ENCODE assay signal across 17 cellular contexts in genomic region chr7:67463983-67464382, GRCh38.
A peak's percentile ranks its signal among the peaks of the same experiment; 100 is the strongest.
DNase-seq lines count a peak whose midpoint lies in the region; ATAC-seq and TF ChIP-seq lines count a peak whose summit lies in the region.
"Had no signal": no experiment of that assay in that cellular context is flagged by ENCODE, and none has a peak within 500 bp of the region (broad histone marks: within the 10 kb centered on the region; RNA-seq: fewer than 3 reads in every experiment).

No MANE protein-coding gene starts in this region.

- H3K9ac ChIP-seq in colonic mucosa (ENCODE audit: low read depth in 2 of 2, low read length in 2 of 2): no peak overlapping the region

- peak overlapping the region; percentile 64 for H3K27ac Mint-ChIP-seq in mesothelial cell of epicardium
- H3K27ac Mint-ChIP-seq in stimulated activated memory B cell treated with anti-CD40 and anti-IgM and Interleukin-4, amounts not matched to agents 10 μg/mL and 1 μg/mL and 100 μg/mL, for 72 hours: no peak overlapping the region
- H3K27ac Mint-ChIP-seq: HFFc6 had no signal

- peaks cover 12% of the 10 kb centered on the region for H3K36me3 Mint-ChIP-seq in mesothelial cell of epicardium
- no peaks in the 10 kb centered on the region for H3K36me3 Mint-ChIP-seq in stimulated activated memory B cell treated with anti-CD40 and anti-IgM and Interleukin-4, amounts not matched to agents 10 μg/mL and 1 μg/mL and 100 μg/mL, for 72 hours

- no peak overlapping the region for H3K27ac ChIP-seq in colonic mucosa
- H3K27ac ChIP-seq: 22Rv1 had no signal

- H3K4me1 Mint-ChIP-seq in mesothelial cell of epicardium: peaks cover 38% of the 10 kb centered on the region
- no peaks in the 10 kb centered on the region for H3K4me1 Mint-ChIP-seq in stimulated activated memory B cell treated with anti-CD40 and anti-IgM and Interleukin-4, amounts not matched to agents 10 μg/mL and 1 μg/mL and 100 μg/mL, for 72 hours

- H3K9me3 Mint-ChIP-seq in mesothelial cell of epicardium: peaks cover 11% of the 10 kb centered on the region
- peaks cover 15% of the 10 kb centered on the region for H3K9me3 Mint-ChIP-seq in stimulated activated memory B cell treated with anti-CD40 and anti-IgM and Interleukin-4, amounts not matched to agents 10 μg/mL and 1 μg/mL and 100 μg/mL, for 72 hours

- no peak for ATAC-seq in stimulated activated memory B cell treated with anti-CD40 and anti-IgM and Interleukin-4, amounts not matched to agents 10 μg/mL and 1 μg/mL and 100 μg/mL, for 72 hours

- H3K27me3 ChIP-seq in colonic mucosa: no peaks in the 10 kb centered on the region

- no peaks in the 10 kb centered on the region for H3K27me3 Mint-ChIP-seq in mesothelial cell of epicardium (ENCODE audit: low read depth)
- peaks cover 18% of the 10 kb centered on the region for H3K27me3 Mint-ChIP-seq in stimulated activated memory B cell treated with anti-CD40 and anti-IgM and Interleukin-4, amounts not matched to agents 10 μg/mL and 1 μg/mL and 100 μg/mL, for 72 hours

- no peaks in the 10 kb centered on the region for H3K36me3 ChIP-seq in colonic mucosa

- TF ChIP-seq CTCF in mesothelial cell of epicardium (IDR thresholded peaks at IDR 0.05; ENCODE audit: unreplicated experiment) (no peak), colonic mucosa (IDR thresholded peaks at IDR 0.05) (no peak)

- H3K4me3 ChIP-seq in colonic mucosa: no peak overlapping the region
- H3K4me3 ChIP-seq: SK-N-MC had no signal

- peak; percentile 74 for DNase-seq in DMS 273 (lab: John Stamatoyannopoulos, UW; ENCODE audit: unreplicated experiment)
- no peak for DNase-seq in DMS 273 treated with DMSO at 0.1 percent for 48 hours (lab: John Stamatoyannopoulos, UW)
- DNase-seq in SK-N-DZ (ENCODE audit: low spot score): peak; percentile 43
- DNase-seq in mesothelial cell of epicardium (ENCODE audit: low spot score in 2 of 2, unreplicated experiment in 2 of 2): no peak
- DNase-seq in superior temporal gyrus (ENCODE audit: extremely low spot score): peak; percentile 26
- DNase-seq in D341Med (ENCODE audit: low spot score): no peak
- no peak for DNase-seq in colonic mucosa
- DNase-seq: EL, HFFc6, NCI-H1048, NCI-H146, NCI-H2107, NCI-H446 treated with DMSO at 0.1 percent for 48 hours, NCI-H774 had no signal

- no peaks in the 10 kb centered on the region for H3K4me1 ChIP-seq in colonic mucosa

- intact Hi-C loops in colonic mucosa (cut with DNase I): no loop called here

- H3K9me3 ChIP-seq in colonic mucosa: no peaks in the 10 kb centered on the region

- H3K4me3 Mint-ChIP-seq in mesothelial cell of epicardium: no peak overlapping the region
- no peak overlapping the region for H3K4me3 Mint-ChIP-seq in stimulated activated memory B cell treated with anti-CD40 and anti-IgM and Interleukin-4, amounts not matched to agents 10 μg/mL and 1 μg/mL and 100 μg/mL, for 72 hours
- H3K4me3 Mint-ChIP-seq: HFFc6 had no signal

Comparison
In these comparisons a context has a peak if more than half of its experiments do, and no peak if none do; other contexts are left out.
1. DNase-seq: peak in DMS 273 (single experiment), SK-N-DZ (single experiment) and superior temporal gyrus (single experiment); none in DMS 273 treated with DMSO at 0.1 percent for 48 hours (single experiment), mesothelial cell of epicardium (0 of 2), D341Med (single experiment) and colonic mucosa (single experiment).